28 cellular contexts compared by ENCODE assay signal in the genomic region with DNA sequence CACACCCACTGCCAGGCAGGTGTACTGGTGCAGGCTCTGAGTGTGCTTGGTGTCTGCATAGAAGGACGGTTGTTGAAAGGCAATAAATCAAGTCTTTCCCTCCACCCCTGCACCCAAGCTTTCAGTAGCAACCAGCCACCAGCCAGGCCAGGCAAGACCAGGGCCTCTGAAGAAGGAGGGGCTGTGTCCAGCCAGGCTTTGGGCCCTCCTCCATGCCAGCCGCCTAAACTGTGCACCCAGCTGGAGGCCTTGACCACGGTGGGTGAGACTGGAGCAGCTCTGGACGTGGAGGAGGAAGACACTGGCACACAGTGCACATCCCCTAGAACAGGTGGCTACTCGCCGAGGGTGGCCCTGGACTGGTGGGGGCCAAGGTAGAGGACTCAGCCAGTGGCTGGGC. TPM values are rescaled to one million over a fixed set of nuclear protein-coding genes. Genes with fewer than 3 reads are reported as not detected.
DNase-seq lines count a peak whose midpoint lies in the region; ATAC-seq, FAIRE-seq and TF ChIP-seq lines count a peak whose summit lies in the region.
"Had no signal": no experiment of that assay in that cellular context is flagged by ENCODE, and none has a peak within 500 bp of the region (broad histone marks: within the 10 kb centered on the region; RNA-seq: fewer than 3 reads in every experiment).

No MANE protein-coding gene starts in this region.

- H3K4me3 ChIP-seq in K562 (no peak overlapping the region), iPS-15b (ENCODE audit: low read depth, low read length) (peak overlapping the region; percentile 22)
- H3K4me3 ChIP-seq: BLaER1 treated with 17β-estradiol and CSF1 and Interleukin-3, amounts not matched to agents 10 nM and 100 nM had no signal

- peak in 2 of 3 experiments; percentile 7 to 34 for DNase-seq in NCI-H1417 (lab: John Stamatoyannopoulos, UW)
- no peak for DNase-seq in NCI-H1417 treated with DMSO at 0.1 percent for 48 hours (lab: John Stamatoyannopoulos, UW)
- no peak for DNase-seq in K562 (ENCODE audit: extremely low read depth in 1 of 4, low spot score in 3 of 4)
- DNase-seq in substantia nigra (lab: John Stamatoyannopoulos, UW): peak in 6 of 49 donors; percentile 16 to 49 (median 26)
- DNase-seq in activated CD4-positive, alpha-beta T cell treated with anti-CD3 and anti-CD28 coated beads, Interleukin-2, amount 10 ng/mL, durations not matched to agents 7 days and 5 days: no peak
- DNase-seq in SKM-1 treated with dmso at 0.1 percent for 144 hours (lab: John Stamatoyannopoulos, UW; ENCODE audit: unreplicated experiment): no peak
- no peak for DNase-seq in EL
- DNase-seq: ACHN; Caco-2; CD4-positive, alpha-beta memory T cell; DMS 273 treated with DMSO at 0.1 percent for 48 hours; DMS79 treated with DMSO at 0.1 percent for 48 hours; GOT3; KG1; NCI-H1105 treated with DMSO at 0.1 percent for 48 hours; NCI-H1694 treated with DMSO at 0.1 percent for 48 hours; NCI-H2081 treated with DMSO at 0.1 percent for 48 hours; NCI-H2171 treated with DMSO at 0.1 percent for 48 hours; NCI-H446; SIG-M5; SK-N-SH had no signal

- no peak overlapping the region for H2AFZ ChIP-seq in K562 (ENCODE audit: low read depth, low read length)

- H3K4me1 ChIP-seq in K562 (replicated peaks in 1 of 2; ENCODE audit: control insufficient read depth in 2 of 2, insufficient read depth in 2 of 2, low read length in 2 of 2) (peaks cover 0 to 9% of the 10 kb centered on the region in 2 experiments; a peak in 1 of 5 replicates), iPS-15b (ENCODE audit: control insufficient read depth, insufficient read depth, low read length) (peaks cover 11% of the 10 kb centered on the region)
- H3K4me1 ChIP-seq: Caco-2 had no signal

- no peak for TF ChIP-seq EP300 in K562 (IDR thresholded peaks at IDR 0.05; ENCODE audit: low read length)

- TF ChIP-seq CTCF in K562 (IDR thresholded peaks at IDR 0.05 in 2 of 3, conservative IDR thresholded peaks at IDR 0.05 in 1 of 3; ENCODE audit: insufficient read depth in 2 of 3, low read depth in 1 of 3, low read length in 3 of 3): no peak

- no peak for TF ChIP-seq RAD21 in K562 (CRISPR knock-in tag; conservative IDR thresholded peaks at IDR 0.05 in 1 of 2, IDR thresholded peaks at IDR 0.05 in 1 of 2)

- no peak overlapping the region for H3K4me3 Mint-ChIP-seq in activated CD4-positive, alpha-beta T cell treated with anti-CD3 and anti-CD28 coated beads, Interleukin-2, amount 10 ng/mL, durations not matched to agents 7 days and 5 days
- H3K4me3 Mint-ChIP-seq: CD4-positive, alpha-beta memory T cell had no signal

- CTCF ChIA-PET in K562 (lab: Yijun Ruan, JAX; ENCODE audit: low intra/inter-chr PET ratio): no interaction called here
- CTCF ChIA-PET in activated CD4-positive, alpha-beta T cell treated with anti-CD3 and anti-CD28 coated beads, Interleukin-2, amount 10 ng/mL, durations not matched to agents 7 days and 5 days (lab: Charles Lee): no interaction called here

- POLR2A ChIA-PET in K562 (lab: Yijun Ruan, JAX): no interaction called here
- POLR2A ChIA-PET in activated CD4-positive, alpha-beta T cell treated with anti-CD3 and anti-CD28 coated beads, Interleukin-2, amount 10 ng/mL, durations not matched to agents 7 days and 5 days (lab: Charles Lee): no interaction called here

- no peak overlapping the region for H3K4me2 ChIP-seq in K562 (ENCODE audit: insufficient read depth, low read length)
- H3K4me2 ChIP-seq: BLaER1 treated with 17β-estradiol and CSF1 and Interleukin-3, amounts not matched to agents 10 nM and 100 nM; SK-N-SH had no signal

- in situ Hi-C loops in K562 (cut with MboI): no loop called here

- WGBS in K562 (ENCODE audit: insufficient coverage, low coverage, missing lambda C conversion rate): under 1% methylated on average over 6 of the region's 6 CpGs

- peaks cover 22% of the 10 kb centered on the region for H3K4me1 Mint-ChIP-seq in activated CD4-positive, alpha-beta T cell treated with anti-CD3 and anti-CD28 coated beads, Interleukin-2, amount 10 ng/mL, durations not matched to agents 7 days and 5 days

- no peaks in the 10 kb centered on the region for H3K9me1 ChIP-seq in K562 (ENCODE audit: control insufficient read depth, insufficient read depth, low read length)

- H3K9me3 ChIP-seq in K562 (replicated peaks; ENCODE audit: control insufficient read depth, insufficient read depth, low read depth, low read length) (no peaks in the 10 kb centered on the region), iPS-15b (ENCODE audit: control insufficient read depth, insufficient read depth, low read length) (no peaks in the 10 kb centered on the region)
- H3K9me3 ChIP-seq: Caco-2, SK-N-SH had no signal

- no peaks in the 10 kb centered on the region for H3K9me3 Mint-ChIP-seq in activated CD4-positive, alpha-beta T cell treated with anti-CD3 and anti-CD28 coated beads, Interleukin-2, amount 10 ng/mL, durations not matched to agents 7 days and 5 days

- H3K27me3 Mint-ChIP-seq in activated CD4-positive, alpha-beta T cell treated with anti-CD3 and anti-CD28 coated beads, Interleukin-2, amount 10 ng/mL, durations not matched to agents 7 days and 5 days: peaks cover 72% of the 10 kb centered on the region

- BruUV-seq in K562 (replicated peaks; lab: Mats Ljungman, UMichigan): no TSS peak

- no peak for TF ChIP-seq POLR2A in K562 (conservative IDR thresholded peaks at IDR 0.05)

- peaks cover 4% of the 10 kb centered on the region for H3K36me3 Mint-ChIP-seq in activated CD4-positive, alpha-beta T cell treated with anti-CD3 and anti-CD28 coated beads, Interleukin-2, amount 10 ng/mL, durations not matched to agents 7 days and 5 days (ENCODE audit: low read depth)
- H3K36me3 Mint-ChIP-seq: CD4-positive, alpha-beta memory T cell had no signal

- no peaks in the 10 kb centered on the region for H3K79me2 ChIP-seq in K562 (ENCODE audit: control insufficient read depth, insufficient read depth, low read length)

- no peaks in the 10 kb centered on the region for H3K36me3 ChIP-seq in K562 (ENCODE audit: control insufficient read depth, insufficient read depth, low read length)
- H3K36me3 ChIP-seq in iPS-15b (ENCODE audit: control insufficient read depth, insufficient read depth, low read length): no peaks in the 10 kb centered on the region

- FAIRE-seq in K562 (lab: Jason Lieb, UNC): no peak
- FAIRE-seq: GM12891 had no signal

- no peak overlapping the region for H3K27ac ChIP-seq in K562 (ENCODE audit: extremely low read depth, low read depth, low read length)
- H3K27ac ChIP-seq in substantia nigra (ENCODE audit: low read depth, low read length, poor library complexity, severe bottlenecking): peak overlapping the region; percentile 77
- H3K27ac ChIP-seq: 22Rv1; BLaER1 treated with 17β-estradiol and CSF1 and Interleukin-3, amounts not matched to agents 10 nM and 100 nM; HL-60; RWPE1 had no signal

- no peak overlapping the region for H3K27ac Mint-ChIP-seq in activated CD4-positive, alpha-beta T cell treated with anti-CD3 and anti-CD28 coated beads, Interleukin-2, amount 10 ng/mL, durations not matched to agents 7 days and 5 days
- H3K27ac Mint-ChIP-seq: CD4-positive, alpha-beta memory T cell had no signal

- intact Hi-C loops in K562 (cut with micrococcal nuclease): no loop called here

- no peak for ATAC-seq in K562

- peaks cover 42 to 85% of the 10 kb centered on the region in 2 experiments for H3K27me3 ChIP-seq in K562 (ENCODE audit: control insufficient read depth in 2 of 2, insufficient read depth in 2 of 2, low read length in 2 of 2)
- peaks cover 98% of the 10 kb centered on the region for H3K27me3 ChIP-seq in iPS-15b (ENCODE audit: control insufficient read depth, insufficient read depth, low read length)

- no peak overlapping the region for H3K9ac ChIP-seq in K562 (ENCODE audit: insufficient read depth in 1 of 2, low read depth in 2 of 2, low read length in 2 of 2)
- no peak overlapping the region for H3K9ac ChIP-seq in iPS-15b (ENCODE audit: low read depth, low read length)
- H3K9ac ChIP-seq: BLaER1 treated with 17β-estradiol and CSF1 and Interleukin-3, amounts not matched to agents 10 nM and 100 nM; SK-N-SH had no signal

- peaks cover 8% of the 10 kb centered on the region; the same call in 1 of the 2 replicates for H4K20me1 ChIP-seq in K562 (replicated peaks; ENCODE audit: control insufficient read depth, insufficient read depth, low read length)

RNA-seq across cellular contexts. Expression of a gene that starts 4.9 kb away (rescaled TPM):
- total RNA-seq in K562 (2011; cell fraction: chromatin; rRNA removed; ENCODE audit: low replicate concordance): not detected in 2 replicates
- not detected in 2 replicates for total RNA-seq in K562 (2011; cell fraction: nucleolus; rRNA removed)
- total RNA-seq in K562 (2011; cell fraction: nucleoplasm; rRNA removed): not detected in 2 replicates
- not detected in 2 replicates for total RNA-seq in K562 (2014; rRNA removed)
- total RNA-seq in K562 (2014; rRNA removed; fragmentation: Illumina TruSeq; extraction: Trizol): not detected in 2 replicates
- not detected in 2 replicates for total RNA-seq in K562 (2015; rRNA removed; fragmentation: Illumina TruSeq; extraction: Trizol)
- not detected in 2 replicates for total RNA-seq in K562 (2021)
- polyA plus RNA-seq in K562 (2011; rRNA removed): not detected in 2 replicates
- polyA plus RNA-seq in K562 (2011; cell fraction: cytosol; rRNA removed): not detected in 2 replicates
- polyA plus RNA-seq in K562 (2011; cell fraction: nucleus; rRNA removed): not detected in 2 replicates
- polyA plus RNA-seq in K562 (2012): not detected in 2 replicates
- not detected in 2 replicates for polyA plus RNA-seq in K562 (2014; fragmentation: Illumina TruSeq; extraction: Trizol)
- not detected for polyA plus RNA-seq in K562 (2014; fragmentation: Nextera tagmentation; extraction: Ambion mirVana)
- polyA plus RNA-seq in K562 (2014; rRNA removed): not detected in 2 replicates
- polyA minus RNA-seq in K562 (2011; rRNA and poly(A)+ RNA removed): not detected in 2 replicates
- polyA minus RNA-seq in K562 (2011; cell fraction: cytosol; rRNA and poly(A)+ RNA removed): not detected in 2 replicates
- not detected in 2 replicates for polyA minus RNA-seq in K562 (2011; cell fraction: nucleus; rRNA and poly(A)+ RNA removed)
- not detected for total RNA-seq in activated CD4-positive, alpha-beta T cell treated with anti-CD3 and anti-CD28 coated beads, Interleukin-2, amount 10 ng/mL, durations not matched to agents 7 days and 5 days
- total RNA-seq: Caco-2; CD4-positive, alpha-beta memory T cell; HT1080 had no signal
- polyA plus RNA-seq: CD4-positive, alpha-beta memory T cell; SK-N-SH had no signal

RNA-seq across cellular contexts. Expression of a gene that starts 39.3 kb away (rescaled TPM):
- total RNA-seq in K562 (2011; cell fraction: chromatin; rRNA removed; ENCODE audit: low replicate concordance): not detected in 2 replicates
- not detected in 2 replicates for total RNA-seq in K562 (2011; cell fraction: nucleolus; rRNA removed)
- total RNA-seq in K562 (2011; cell fraction: nucleoplasm; rRNA removed): not detected in 2 replicates
- not detected in 2 replicates for total RNA-seq in K562 (2014; rRNA removed)
- not detected in 2 replicates for total RNA-seq in K562 (2014; rRNA removed; fragmentation: Illumina TruSeq; extraction: Trizol)
- not detected in 2 replicates for total RNA-seq in K562 (2015; rRNA removed; fragmentation: Illumina TruSeq; extraction: Trizol)
- total RNA-seq in K562 (2021): not detected in 2 replicates
- polyA plus RNA-seq in K562 (2011; rRNA removed): not detected in 2 replicates
- not detected in 2 replicates for polyA plus RNA-seq in K562 (2011; cell fraction: cytosol; rRNA removed)
- polyA plus RNA-seq in K562 (2011; cell fraction: nucleus; rRNA removed): not detected in 2 replicates
- polyA plus RNA-seq in K562 (2012): not detected in 2 replicates
- polyA plus RNA-seq in K562 (2014; fragmentation: Illumina TruSeq; extraction: Trizol): not detected in 2 replicates
- polyA plus RNA-seq in K562 (2014; fragmentation: Nextera tagmentation; extraction: Ambion mirVana): not detected
- not detected in 2 replicates for polyA plus RNA-seq in K562 (2014; rRNA removed)
- polyA minus RNA-seq in K562 (2011; rRNA and poly(A)+ RNA removed): not detected in 2 replicates
- polyA minus RNA-seq in K562 (2011; cell fraction: cytosol; rRNA and poly(A)+ RNA removed): not detected in 2 replicates
- not detected in 2 replicates for polyA minus RNA-seq in K562 (2011; cell fraction: nucleus; rRNA and poly(A)+ RNA removed)
- total RNA-seq in activated CD4-positive, alpha-beta T cell treated with anti-CD3 and anti-CD28 coated beads, Interleukin-2, amount 10 ng/mL, durations not matched to agents 7 days and 5 days: not detected
- total RNA-seq: Caco-2; CD4-positive, alpha-beta memory T cell; HT1080 had no signal
- polyA plus RNA-seq: CD4-positive, alpha-beta memory T cell; SK-N-SH had no signal

Comparison
In these comparisons a context has a peak if more than half of its experiments do, and no peak if none do; other contexts are left out.
1. DNase-seq: peak in NCI-H1417 (2 of 3); none in NCI-H1417 treated with DMSO at 0.1 percent for 48 hours (single experiment), K562 (0 of 4), activated CD4-positive, alpha-beta T cell treated with anti-CD3 and anti-CD28 coated beads, Interleukin-2, amount 10 ng/mL, durations not matched to agents 7 days and 5 days (single experiment), SKM-1 treated with dmso at 0.1 percent for 144 hours (single experiment) and EL (single experiment).